Comparison of ENCODE assay signal across 18 cellular contexts in the genomic region with DNA sequence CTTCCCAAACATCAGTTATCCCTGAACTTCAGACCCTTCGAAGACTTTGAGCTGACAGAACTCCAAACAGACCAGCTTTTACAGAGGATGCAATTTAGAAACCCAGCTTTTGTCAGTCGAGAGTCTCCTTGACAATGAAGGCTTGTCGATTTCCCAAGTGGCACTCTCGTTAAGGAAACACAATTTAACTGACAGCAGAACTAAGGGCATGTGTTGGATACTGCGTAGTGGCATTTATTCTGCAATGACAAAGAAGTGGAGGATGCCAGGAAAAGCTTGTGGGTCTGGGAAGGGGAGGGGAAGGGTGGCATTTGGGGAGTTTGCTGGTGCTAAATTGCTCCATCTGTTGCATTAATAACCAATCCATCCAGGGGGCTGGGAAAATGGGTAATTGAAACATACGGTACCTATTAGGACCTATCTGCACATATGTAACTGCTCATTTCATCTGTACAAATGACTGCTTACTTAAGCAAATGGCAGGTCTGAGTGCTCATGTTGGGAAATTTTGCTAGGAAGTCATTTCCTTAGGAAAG.
"Had no signal": no experiment of that assay in that cellular context is flagged by ENCODE, and none has a peak within 500 bp of the region (broad histone marks: within the 10 kb centered on the region; RNA-seq: fewer than 3 reads in every experiment).

No MANE protein-coding gene starts in this region.

- H3K36me3 ChIP-seq: adrenal gland, ascending aorta, heart right ventricle, neutrophil, thyroid gland had no signal

- H3K27ac Mint-ChIP-seq: activated naive CD8-positive, alpha-beta T cell; activated T-cell treated with anti-CD3 and anti-CD28 coated beads, Interleukin-2, amount 50 U/mL, for 24 hours; activated T-helper 2 cell treated with anti-CD3 and anti-CD28 coated beads, Interferon-gamma antibody, Interleukin-2, Interleukin-4, amounts not matched to agents 10 μg/mL and 5 μg/mL and 100 μg/mL, durations not matched to agents 14 hours and 24 hours and 36 hours; memory B cell; natural killer cell treated with Interleukin-12 subunit alpha and Interleukin-12 subunit beta and Interleukin-15 and Interleukin-18, amount 100 ng/mL, for 72 hours; stimulated activated naive CD8-positive, alpha-beta T cell treated with anti-CD3 and anti-CD28 coated beads, Interleukin-15, Interleukin-2, amounts not matched to agents 100 ng/mL and 50 ng/mL, for 24 hours had no signal

- ATAC-seq: heart right ventricle; left cardiac atrium; natural killer cell treated with Interleukin-12 subunit alpha and Interleukin-12 subunit beta and Interleukin-15 and Interleukin-18, amount 100 ng/mL, for 72 hours; right cardiac atrium had no signal

- H3K27ac ChIP-seq: adrenal gland, ascending aorta, heart right ventricle, neutrophil, parathyroid adenoma, thyroid gland had no signal

- H3K79me2 ChIP-seq: parathyroid adenoma had no signal

- H3K27me3 ChIP-seq: adrenal gland, ascending aorta, thyroid gland had no signal

- H3K4me3 ChIP-seq: adrenal gland, ascending aorta, heart right ventricle, thyroid gland had no signal

- H3K4me3 Mint-ChIP-seq: activated naive CD8-positive, alpha-beta T cell; activated T-cell treated with anti-CD3 and anti-CD28 coated beads, Interleukin-2, amount 50 U/mL, for 24 hours; memory B cell; natural killer cell treated with Interleukin-12 subunit alpha and Interleukin-12 subunit beta and Interleukin-15 and Interleukin-18, amount 100 ng/mL, for 72 hours; stimulated activated naive CD8-positive, alpha-beta T cell treated with anti-CD3 and anti-CD28 coated beads, Interleukin-15, Interleukin-2, amounts not matched to agents 100 ng/mL and 50 ng/mL, for 24 hours had no signal

- H3K9me3 Mint-ChIP-seq: natural killer cell treated with Interleukin-12 subunit alpha and Interleukin-12 subunit beta and Interleukin-15 and Interleukin-18, amount 100 ng/mL, for 72 hours had no signal

- H3K9ac ChIP-seq: parathyroid adenoma had no signal

- H3K4me1 ChIP-seq: adrenal gland, ascending aorta, parathyroid adenoma, thyroid gland had no signal

- H3K36me3 Mint-ChIP-seq: activated naive CD8-positive, alpha-beta T cell; natural killer cell treated with Interleukin-12 subunit alpha and Interleukin-12 subunit beta and Interleukin-15 and Interleukin-18, amount 100 ng/mL, for 72 hours had no signal

- DNase-seq: activated naive CD4-positive, alpha-beta T cell; activated T-cell treated with anti-CD3 and anti-CD28 coated beads, Interleukin-2, amount 50 U/mL, for 24 hours; adrenal gland; foreskin fibroblast; heart right ventricle; left cardiac atrium; right cardiac atrium; stimulated activated CD4-positive, alpha-beta T cell treated with anti-CD3 and anti-CD28 coated beads, Interleukin-12 subunit alpha, Interleukin-12 subunit beta, amount 100 ng/mL, for 4 hours; substantia nigra; thyroid gland had no signal

- H2AFZ ChIP-seq: parathyroid adenoma had no signal

- H3K9me3 ChIP-seq: adrenal gland, ascending aorta, neutrophil, thyroid gland had no signal
